ENCODE assay signal across 25 cellular contexts in the genomic region with DNA sequence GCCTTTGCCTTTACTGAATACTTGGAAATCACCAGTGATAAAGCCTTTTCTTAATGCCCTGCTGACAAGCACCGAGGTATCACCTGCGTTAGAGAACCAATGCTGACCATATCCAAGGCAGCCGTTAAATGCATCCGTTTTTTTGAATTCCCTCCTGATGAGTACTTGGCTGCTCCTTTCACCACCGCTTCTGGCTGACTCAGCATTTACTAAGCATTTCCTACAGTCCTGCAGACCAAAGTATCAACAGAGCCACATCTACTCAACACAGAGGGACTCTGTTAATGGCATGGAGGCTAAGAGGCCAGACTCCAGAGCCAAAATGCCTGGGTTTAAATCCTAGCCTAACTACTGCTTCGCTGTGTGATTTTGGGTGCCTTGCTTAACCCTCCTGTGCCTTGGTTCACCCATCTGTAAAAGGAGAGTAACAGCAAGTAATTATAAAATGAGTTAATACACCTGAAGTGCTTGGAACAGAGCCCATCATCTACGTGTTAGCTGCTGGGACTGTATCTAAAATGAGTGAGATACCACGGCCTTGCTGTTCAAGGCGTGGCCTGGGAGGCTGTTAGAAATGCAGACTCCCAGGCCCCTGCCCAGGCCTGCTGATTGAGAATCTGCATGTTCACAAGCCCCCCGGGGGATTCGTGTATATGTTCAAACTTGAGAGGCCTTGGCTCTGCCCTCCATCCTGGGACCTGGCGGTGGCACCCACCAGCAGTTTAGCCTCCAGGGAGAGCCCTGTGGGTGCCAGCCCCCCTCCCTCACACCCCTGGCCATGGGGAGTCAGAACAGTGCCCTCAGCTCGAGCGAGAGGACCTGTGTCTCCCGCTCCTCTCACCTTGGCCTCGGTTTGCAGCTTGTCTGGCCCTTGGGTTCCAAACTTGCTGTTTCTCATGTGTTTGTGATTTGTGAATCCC. TPM values are rescaled to one million over a fixed set of nuclear protein-coding genes. Genes with fewer than 3 reads are reported as not detected.
A peak's percentile ranks its signal among the peaks of the same experiment; 100 is the strongest.
DNase-seq lines count a peak whose midpoint lies in the region; ATAC-seq and TF ChIP-seq lines count a peak whose summit lies in the region.
"Had no signal": no experiment of that assay in that cellular context is flagged by ENCODE, and none has a peak within 500 bp of the region (broad histone marks: within the 10 kb centered on the region; RNA-seq: fewer than 3 reads in every experiment).

No MANE protein-coding gene starts in this region.

- no peak for ATAC-seq in activated CD8-positive, alpha-beta memory T cell treated with anti-CD3 and anti-CD28 coated beads, Interleukin-2, amount 10 ng/mL, durations not matched to agents 7 days and 5 days
- ATAC-seq: activated naive CD4-positive, alpha-beta T cell treated with anti-CD3 and anti-CD28 coated beads, Interleukin-2, amount 50 U/mL, for 72 hours; body of pancreas had no signal

- no peak for TF ChIP-seq CTCF in epithelial cell of esophagus (IDR thresholded peaks at IDR 0.05; ENCODE audit: insufficient read depth, low read depth, low read length, missing control alignments)
- no peak for TF ChIP-seq CTCF in osteoblast (IDR thresholded peaks at IDR 0.05; ENCODE audit: extremely low read depth, low read depth, low read length)
- TF ChIP-seq CTCF in prostate gland (IDR thresholded peaks at IDR 0.05): no peak

- no peak overlapping the region for H3K4me2 ChIP-seq in osteoblast (ENCODE audit: insufficient read depth, low read length)

- intact Hi-C loops in prostate gland (cut with DNase I): no loop called here

- H3K4me1 ChIP-seq in osteoblast (ENCODE audit: insufficient read depth, low read length): peaks cover 6% of the 10 kb centered on the region
- H3K4me1 ChIP-seq in prostate gland (replicated peaks): no peaks in the 10 kb centered on the region
- H3K4me1 ChIP-seq: body of pancreas, right atrium auricular region had no signal

- no peak overlapping the region for H3K27ac Mint-ChIP-seq in activated CD8-positive, alpha-beta memory T cell treated with anti-CD3 and anti-CD28 coated beads, Interleukin-2, amount 10 ng/mL, durations not matched to agents 7 days and 5 days

- no peaks in the 10 kb centered on the region for H3K36me3 Mint-ChIP-seq in activated CD8-positive, alpha-beta memory T cell treated with anti-CD3 and anti-CD28 coated beads, Interleukin-2, amount 10 ng/mL, durations not matched to agents 7 days and 5 days

- H3K36me3 ChIP-seq in osteoblast (ENCODE audit: insufficient read depth, low read length) (peaks cover 4% of the 10 kb centered on the region), prostate gland (peaks cover 4 to 9% of the 10 kb centered on the region in 2 donors)

- CTCF ChIA-PET in activated CD8-positive, alpha-beta memory T cell treated with anti-CD3 and anti-CD28 coated beads, Interleukin-2, amount 10 ng/mL, durations not matched to agents 7 days and 5 days (lab: Charles Lee): no interaction called here

- no peak overlapping the region for H3K4me3 ChIP-seq in epithelial cell of esophagus (ENCODE audit: low read length)
- H3K4me3 ChIP-seq in osteoblast (ENCODE audit: insufficient read depth, low read length): no peak overlapping the region
- H3K4me3 ChIP-seq in prostate gland: no peak overlapping the region
- H3K4me3 ChIP-seq: body of pancreas, right atrium auricular region had no signal

- no peaks in the 10 kb centered on the region for H3K9me3 Mint-ChIP-seq in activated CD8-positive, alpha-beta memory T cell treated with anti-CD3 and anti-CD28 coated beads, Interleukin-2, amount 10 ng/mL, durations not matched to agents 7 days and 5 days (ENCODE audit: low read depth)
- H3K9me3 Mint-ChIP-seq: activated naive CD4-positive, alpha-beta T cell treated with anti-CD3 and anti-CD28 coated beads, Interleukin-2, amount 50 U/mL, for 72 hours; CD14-positive monocyte had no signal

- DNase-seq in Daoy (ENCODE audit: low read depth) (peak; percentile 33), RPMI8226 (peak; percentile 34), epithelial cell of esophagus (ENCODE audit: low read depth) (peak; percentile 33), osteoblast (ENCODE audit: insufficient read length, low spot score, missing footprints) (peak; percentile 83), EL (no peak), HuH-7 (ENCODE audit: low spot score) (no peak), prostate gland (ENCODE audit: low spot score) (no peak)
- DNase-seq in activated CD8-positive, alpha-beta memory T cell treated with anti-CD3 and anti-CD28 coated beads, Interleukin-2, amount 10 ng/mL, durations not matched to agents 7 days and 5 days: no peak
- DNase-seq: ACHN; activated CD8-positive, alpha-beta memory T cell treated with anti-CD3 and anti-CD28 coated beads for 24 hours; body of pancreas; cortex of kidney; GOT3; hippocampal formation; Karpas-422; NCI-H1092; NCI-H2029; NCI-H446 treated with DMSO at 0.1 percent for 48 hours; occipital lobe; T-helper 9 cell had no signal

- no peak overlapping the region for H3K4me3 Mint-ChIP-seq in activated CD8-positive, alpha-beta memory T cell treated with anti-CD3 and anti-CD28 coated beads, Interleukin-2, amount 10 ng/mL, durations not matched to agents 7 days and 5 days
- H3K4me3 Mint-ChIP-seq: CD14-positive monocyte had no signal

- H3K27ac ChIP-seq in osteoblast (ENCODE audit: low read depth, low read length) (no peak overlapping the region), prostate gland (no peak overlapping the region)
- H3K27ac ChIP-seq: body of pancreas, right atrium auricular region, RWPE1 had no signal

- WGBS in prostate gland: 87% methylated on average over 16 of the region's 16 CpGs

- no peaks in the 10 kb centered on the region for H3K4me1 Mint-ChIP-seq in activated CD8-positive, alpha-beta memory T cell treated with anti-CD3 and anti-CD28 coated beads, Interleukin-2, amount 10 ng/mL, durations not matched to agents 7 days and 5 days
- H3K4me1 Mint-ChIP-seq: CD14-positive monocyte had no signal

- no peaks in the 10 kb centered on the region for H3K9me3 ChIP-seq in osteoblast (ENCODE audit: low read depth, low read length)
- H3K9me3 ChIP-seq in prostate gland: no peaks in the 10 kb centered on the region
- H3K9me3 ChIP-seq: body of pancreas, right atrium auricular region had no signal

- H2AFZ ChIP-seq in osteoblast (ENCODE audit: low read length): no peak overlapping the region

- no peak for TF ChIP-seq POLR2A in prostate gland (IDR thresholded peaks at IDR 0.05)

- no peaks in the 10 kb centered on the region for H3K79me2 ChIP-seq in osteoblast (ENCODE audit: insufficient read depth, low read length)

- no peaks in the 10 kb centered on the region for H3K27me3 Mint-ChIP-seq in activated CD8-positive, alpha-beta memory T cell treated with anti-CD3 and anti-CD28 coated beads, Interleukin-2, amount 10 ng/mL, durations not matched to agents 7 days and 5 days

- no peaks in the 10 kb centered on the region for H4K20me1 ChIP-seq in osteoblast (ENCODE audit: insufficient read depth, low read length)

- H3K27me3 ChIP-seq in osteoblast (ENCODE audit: insufficient read depth, low read length) (no peaks in the 10 kb centered on the region), prostate gland (replicated peaks; ENCODE audit: insufficient read depth) (no peaks in the 10 kb centered on the region)
- H3K27me3 ChIP-seq: body of pancreas, right atrium auricular region had no signal

RNA-seq across cellular contexts. Expression of a gene that starts 30.8 kb away (rescaled TPM):
- 0.17 TPM in 1 of 2 replicates, not detected in the other for total RNA-seq in Daoy (2014; rRNA removed; shearing (Covaris generic))
- total RNA-seq in osteoblast: under 0.01 TPM in 1 of 2 replicates, not detected in the other
- total RNA-seq in activated CD8-positive, alpha-beta memory T cell treated with anti-CD3 and anti-CD28 coated beads, Interleukin-2, amount 10 ng/mL, durations not matched to agents 7 days and 5 days: not detected
- 1 to 10 TPM in 1 of 2 donors, not detected in 1; 6.4 TPM for total RNA-seq in prostate gland
- total RNA-seq: activated naive CD4-positive, alpha-beta T cell treated with anti-CD3 and anti-CD28 coated beads, Interleukin-2, amount 50 U/mL, for 72 hours; body of pancreas; lung microvascular endothelial cell; right atrium auricular region had no signal

Comparison
In these comparisons a context has a peak if more than half of its experiments do, and no peak if none do; other contexts are left out.
1. DNase-seq: peak in Daoy (single experiment), RPMI8226 (single experiment), epithelial cell of esophagus (single experiment) and osteoblast (single experiment); none in EL (single experiment), HuH-7 (single experiment), activated CD8-positive, alpha-beta memory T cell treated with anti-CD3 and anti-CD28 coated beads, Interleukin-2, amount 10 ng/mL, durations not matched to agents 7 days and 5 days (single experiment) and prostate gland (single experiment).